In genomic region chr12:51395283-51396230, GRCh38 we compare ENCODE assay signal across 9 cellular contexts. TPM values are rescaled to one million over a fixed set of nuclear protein-coding genes. Genes with fewer than 3 reads are reported as not detected.
DNase-seq lines count a peak whose midpoint lies in the region; ATAC-seq and TF ChIP-seq lines count a peak whose summit lies in the region.
"Had no signal": no experiment of that assay in that cellular context is flagged by ENCODE, and none has a peak within 500 bp of the region (broad histone marks: within the 10 kb centered on the region; RNA-seq: fewer than 3 reads in every experiment).

No MANE protein-coding gene starts in this region.

- intact Hi-C loops in psoas muscle (cut with DNase I): no loop called here

- ATAC-seq in DND-41 (ENCODE audit: insufficient read depth, low read depth): no peak
- ATAC-seq in GM19452 (IDR thresholded peaks at IDR 0.05; ENCODE audit: unreplicated experiment): peak; percentile 44
- ATAC-seq in psoas muscle: no peak

- no peaks in the 10 kb centered on the region for H3K27me3 ChIP-seq in DND-41 (ENCODE audit: insufficient read depth, low read length, poor library complexity)
- H3K27me3 ChIP-seq in effector memory CD4-positive, alpha-beta T cell (replicated peaks; ENCODE audit: control insufficient read depth, insufficient read depth, low read length, poor library complexity, severe bottlenecking): no peaks in the 10 kb centered on the region
- H3K27me3 ChIP-seq in psoas muscle (ENCODE audit: insufficient read depth in 3 of 3, low read length in 2 of 3): peaks cover 0 to 44% (median 15%) of the 10 kb centered on the region in 3 donors

- H3K9me3 ChIP-seq in DND-41 (ENCODE audit: insufficient read depth, low read length, severe bottlenecking) (no peaks in the 10 kb centered on the region), psoas muscle (no peaks in the 10 kb centered on the region)
- H3K9me3 ChIP-seq in effector memory CD4-positive, alpha-beta T cell (ENCODE audit: control insufficient read depth, low read length): no peaks in the 10 kb centered on the region
- H3K9me3 ChIP-seq: heart right ventricle had no signal

- TF ChIP-seq CTCF in DND-41 (IDR thresholded peaks at IDR 0.05; ENCODE audit: borderline replicate concordance, extremely low read depth, low read length, poor library complexity, severe bottlenecking) (no peak), NB4 (IDR thresholded peaks at IDR 0.05; ENCODE audit: low read depth, low read length) (no peak), psoas muscle (IDR thresholded peaks at IDR 0.05) (no peak)

- H3K27ac ChIP-seq in DND-41 (ENCODE audit: low read length) (peak overlapping the region; percentile 32), psoas muscle (no peak overlapping the region)
- H3K27ac ChIP-seq in effector memory CD4-positive, alpha-beta T cell (ENCODE audit: insufficient read depth, low read length, poor library complexity, severe bottlenecking): peak overlapping the region; percentile 64

- H3K79me2 ChIP-seq in DND-41 (ENCODE audit: insufficient read depth, low read length): peaks cover 18% of the 10 kb centered on the region

- no peak overlapping the region for H2AFZ ChIP-seq in DND-41 (ENCODE audit: low read depth, low read length)

- no peak for TF ChIP-seq POLR2A in NB4 (IDR thresholded peaks at IDR 0.05; ENCODE audit: extremely low read depth, insufficient read length)

- H3K4me1 ChIP-seq in DND-41 (ENCODE audit: insufficient read depth, low read length): peaks cover 50% of the 10 kb centered on the region
- H3K4me1 ChIP-seq in effector memory CD4-positive, alpha-beta T cell (ENCODE audit: control insufficient read depth, insufficient read depth, low read length, poor library complexity, severe bottlenecking): peaks cover 49% of the 10 kb centered on the region
- peaks cover 3% of the 10 kb centered on the region for H3K4me1 ChIP-seq in psoas muscle

- 0 out of 2 replicates have a peak overlapping the region, but pooled peaks have one; percentile 12 for H3K4me2 ChIP-seq in DND-41 (ENCODE audit: insufficient read depth, low read length)

- no peaks in the 10 kb centered on the region for H4K20me1 ChIP-seq in DND-41 (ENCODE audit: insufficient read depth, low read length)

- H3K36me3 ChIP-seq in DND-41 (ENCODE audit: insufficient read depth, low read length) (no peaks in the 10 kb centered on the region), psoas muscle (ENCODE audit: insufficient read depth in 1 of 2, low read depth in 1 of 2) (no peaks in the 10 kb centered on the region)
- no peaks in the 10 kb centered on the region for H3K36me3 ChIP-seq in effector memory CD4-positive, alpha-beta T cell (ENCODE audit: control insufficient read depth, insufficient read depth, low read length)
- H3K36me3 ChIP-seq: heart right ventricle had no signal

- DNase-seq in DND-41 (peak; percentile 49), NB4 (ENCODE audit: low read depth) (peak; percentile 35), NCI-H526 (lab: John Stamatoyannopoulos, UW) (no peak), NCI-H2171 treated with DMSO at 0.1 percent for 48 hours (lab: John Stamatoyannopoulos, UW) (no peak), HCEC 1CT (no peak), psoas muscle (no peak)
- no peak for DNase-seq in effector memory CD4-positive, alpha-beta T cell
- DNase-seq: heart right ventricle had no signal

- 48 to 57% (median 53%) methylated on average over 8 of the region's 8 CpGs for WGBS in psoas muscle, 3 donors

- H3K9ac ChIP-seq in DND-41 (ENCODE audit: low read depth, low read length): 0 out of 2 replicates have a peak overlapping the region, but pooled peaks have one; percentile 9

- no peak overlapping the region for H3K4me3 ChIP-seq in DND-41 (ENCODE audit: low read depth in 1 of 2, low read length in 2 of 2)
- no peak overlapping the region for H3K4me3 ChIP-seq in NB4 (ENCODE audit: low read depth, low read length)
- peak overlapping the region; percentile 4 for H3K4me3 ChIP-seq in effector memory CD4-positive, alpha-beta T cell (ENCODE audit: insufficient read depth, low read depth, low read length, poor library complexity, severe bottlenecking)
- H3K4me3 ChIP-seq in psoas muscle: no peak overlapping the region
- H3K4me3 ChIP-seq: heart right ventricle had no signal

RNA-seq across cellular contexts. Expression of gene GALNT6, which starts 4.4 kb away (rescaled TPM):
- 1 to 10 TPM in 2 of 4 donors, under 1 TPM in 2; 0.36 to 2.1 (median 0.84) TPM for total RNA-seq in psoas muscle
- polyA plus RNA-seq in psoas muscle: under 1 TPM; 0.10 to 0.40 (median 0.14) TPM

RNA-seq across cellular contexts. Expression of gene SLC4A8, which starts 29.1 kb away (rescaled TPM):
- total RNA-seq in psoas muscle: under 1 TPM in 3 of 4 donors, not detected in 1; 0.02 to 0.91 (median 0.16) TPM
- polyA plus RNA-seq in psoas muscle: under 1 TPM; 0.03 to 0.23 (median 0.03) TPM

RNA-seq across cellular contexts. Expression of gene CELA1, which starts 49.1 kb away (rescaled TPM):
- total RNA-seq in psoas muscle: not detected
- polyA plus RNA-seq in psoas muscle: not detected
- total RNA-seq: heart right ventricle had no signal
- polyA plus RNA-seq: heart right ventricle had no signal

Comparison
In these comparisons a context has a peak if more than half of its experiments do, and no peak if none do; other contexts are left out.
1. DNase-seq: peak in DND-41 (single experiment) and NB4 (single experiment); none in effector memory CD4-positive, alpha-beta T cell (0 of 3), NCI-H526 (0 of 2), NCI-H2171 treated with DMSO at 0.1 percent for 48 hours (single experiment), HCEC 1CT (single experiment) and psoas muscle (0 of 2).